ENCODE assay signal across 9 cellular contexts in the genomic region with DNA sequence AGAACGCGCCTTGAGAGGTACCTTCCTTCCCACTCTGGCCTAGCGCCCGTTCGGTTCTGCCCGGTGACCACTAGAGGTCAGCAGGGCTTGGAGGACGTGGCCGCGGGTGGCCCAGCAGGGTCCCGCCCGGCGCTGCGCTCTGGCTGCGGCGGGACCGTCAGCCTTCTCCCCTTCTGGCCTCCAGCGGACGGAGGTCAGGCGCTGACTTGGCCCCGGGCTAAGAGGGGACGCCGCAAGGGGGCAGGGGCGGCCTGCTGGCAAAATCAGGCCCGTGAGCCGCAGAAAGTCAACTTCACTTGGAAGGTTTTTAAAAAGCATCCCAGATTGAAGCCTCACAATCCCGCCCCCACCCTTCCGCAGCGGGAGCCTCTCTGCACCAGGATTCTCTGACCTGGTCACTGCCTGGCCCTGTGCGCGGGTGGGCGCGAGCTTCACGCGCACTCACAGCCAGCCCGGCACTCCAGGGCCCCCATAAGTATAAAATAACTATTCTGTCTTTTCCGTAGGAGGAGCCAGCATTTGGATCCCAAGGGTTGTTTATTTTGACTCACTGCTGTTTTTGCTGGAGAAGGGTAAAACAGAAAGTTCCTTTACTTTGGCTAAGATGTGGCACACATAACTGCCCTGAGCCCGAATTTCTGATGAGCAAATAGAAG. TPM values are rescaled to one million over a fixed set of nuclear protein-coding genes. Genes with fewer than 3 reads are reported as not detected.
A peak's percentile ranks its signal among the peaks of the same experiment; 100 is the strongest.
DNase-seq lines count a peak whose midpoint lies in the region; ATAC-seq, FAIRE-seq and TF ChIP-seq lines count a peak whose summit lies in the region.
"Had no signal": no experiment of that assay in that cellular context is flagged by ENCODE, and none has a peak within 500 bp of the region (broad histone marks: within the 10 kb centered on the region; RNA-seq: fewer than 3 reads in every experiment).

No MANE protein-coding gene starts in this region.

- no peak overlapping the region for H3K4me3 Mint-ChIP-seq in activated CD4-positive, alpha-beta memory T cell treated with anti-CD3 and anti-CD28 coated beads for 36 hours

- TF ChIP-seq POLR2A in GM12891 (IDR thresholded peaks at IDR 0.05; ENCODE audit: low read depth, low read length): no peak

- FAIRE-seq in GM12891 (lab: Jason Lieb, UNC): no peak
- FAIRE-seq: colon had no signal

- DNase-seq in GF-D8 (lab: John Stamatoyannopoulos, UW) (peak; percentile 49), NCI-H460 (ENCODE audit: extremely low read depth, low read depth) (peak; percentile 49), lung (ENCODE audit: low spot score) (peak; percentile 89), NCI-H1436 (lab: John Stamatoyannopoulos, UW) (no peak), GM12891 (ENCODE audit: insufficient read length, low spot score) (no peak)
- DNase-seq in activated CD4-positive, alpha-beta memory T cell treated with anti-CD3 and anti-CD28 coated beads for 36 hours: peak; percentile 69
- DNase-seq in effector CD8-positive, alpha-beta T cell (lab: John Stamatoyannopoulos, UW): peak; percentile 30
- peak; percentile 12 to 31 (median 28) for DNase-seq in stimulated activated CD4-positive, alpha-beta T cell treated with anti-CD3 and anti-CD28 coated beads, TNF-alpha, amount 100 ng/mL, for 1 hour (ENCODE audit: low read depth in 3 of 3, low spot score in 1 of 3)

- no peak overlapping the region for H3K27ac Mint-ChIP-seq in activated CD4-positive, alpha-beta memory T cell treated with anti-CD3 and anti-CD28 coated beads for 36 hours

- H3K27ac ChIP-seq in lung (ENCODE audit: low read depth in 1 of 2, low read length in 1 of 2): peak overlapping the region; percentile 21 to 74

- no peaks in the 10 kb centered on the region for H3K27me3 ChIP-seq in lung (ENCODE audit: control insufficient read depth, insufficient read depth)

- H3K4me1 ChIP-seq in lung (ENCODE audit: control insufficient read depth in 2 of 2, insufficient read depth in 2 of 2, low read length in 2 of 2): peaks cover 0 to 3% of the 10 kb centered on the region in 2 donors

- peaks cover 3% of the 10 kb centered on the region for H3K27me3 Mint-ChIP-seq in activated CD4-positive, alpha-beta memory T cell treated with anti-CD3 and anti-CD28 coated beads for 36 hours

- peak; percentile 95 for ATAC-seq in lung (ENCODE audit: insufficient read depth, low FRiP score)

- POLR2A ChIA-PET in activated CD4-positive, alpha-beta memory T cell treated with anti-CD3 and anti-CD28 coated beads for 36 hours (lab: Charles Lee): no interaction called here

- no peaks in the 10 kb centered on the region for H3K4me1 Mint-ChIP-seq in activated CD4-positive, alpha-beta memory T cell treated with anti-CD3 and anti-CD28 coated beads for 36 hours (ENCODE audit: low read depth)

- no peaks in the 10 kb centered on the region for H3K9me3 Mint-ChIP-seq in activated CD4-positive, alpha-beta memory T cell treated with anti-CD3 and anti-CD28 coated beads for 36 hours

- H3K9me3 ChIP-seq in lung (ENCODE audit: control insufficient read depth in 2 of 2, insufficient read depth in 1 of 2, low read length in 1 of 2): no peaks in the 10 kb centered on the region

- CTCF ChIA-PET in activated CD4-positive, alpha-beta memory T cell treated with anti-CD3 and anti-CD28 coated beads for 36 hours (lab: Charles Lee): interaction anchor here (0.7 to 5.6 kb wide), 13 partner anchors 8 to 224 kb away, joined by 3 to 95 read pairs (median 5); no protein-coding TSS in a partner anchor

- intact Hi-C loops in activated CD4-positive, alpha-beta memory T cell treated with anti-CD3 and anti-CD28 coated beads for 36 hours (cut with micrococcal nuclease): loop anchor here (1.0 kb wide), 1 partner anchor 225 kb away; no protein-coding TSS in a partner anchor

- H3K36me3 ChIP-seq in lung (ENCODE audit: control insufficient read depth in 2 of 2, insufficient read depth in 2 of 2, low read length in 2 of 2): no peaks in the 10 kb centered on the region

- no peak overlapping the region for H3K4me3 ChIP-seq in lung

- no peaks in the 10 kb centered on the region for H3K36me3 Mint-ChIP-seq in activated CD4-positive, alpha-beta memory T cell treated with anti-CD3 and anti-CD28 coated beads for 36 hours

- TF ChIP-seq CTCF in lung (IDR thresholded peaks at IDR 0.05; ENCODE audit: control extremely low read depth, extremely low read depth): peak; percentile 68

- WGBS in lung, 2 donors: 6 to 7% methylated on average over 36 to 37 of the region's 37 CpGs

TF ChIP-seq in GM12891, 5 proteins besides CTCF, POLR2A, EP300 and RAD21:
- no peak for TF ChIP-seq POLR2AphosphoS5 (IDR thresholded peaks at IDR 0.05; ENCODE audit: low read depth, low read length)
- TF ChIP-seq POU2F2 (IDR thresholded peaks at IDR 0.05; ENCODE audit: low read depth, low read length): no peak
- TF ChIP-seq TAF1 (IDR thresholded peaks at IDR 0.05; ENCODE audit: low read depth, low read length): no peak
- TF ChIP-seq PAX5 (IDR thresholded peaks at IDR 0.05; ENCODE audit: insufficient read depth, low read length, severe bottlenecking): no peak
- no peak for TF ChIP-seq SPI1 (IDR thresholded peaks at IDR 0.05; ENCODE audit: low read depth, low read length)

RNA-seq across cellular contexts. Expression of a gene that starts 23.2 kb away (rescaled TPM):
- total RNA-seq in NCI-H460 (2014; rRNA removed; shearing (Covaris generic)): not detected in 2 replicates
- polyA plus RNA-seq in NCI-H460 (2014; cell fraction: nucleus; rRNA removed): not detected in 2 replicates
- 1 to 10 TPM; 7.7 to 9.7 TPM for total RNA-seq in activated CD4-positive, alpha-beta memory T cell treated with anti-CD3 and anti-CD28 coated beads for 36 hours
- 100 to 1,000 TPM; 165 to 224 TPM for total RNA-seq in lung
- 10 to 100 TPM; 21.4 to 39.8 TPM for polyA plus RNA-seq in lung
- polyA plus RNA-seq in GM12891 (2012; ENCODE audit: low read depth, missing spikeins): not detected

Comparison
In these comparisons a context has a peak if more than half of its experiments do, and no peak if none do; other contexts are left out.
1. DNase-seq: peak in GF-D8 (single experiment), NCI-H460 (single experiment), activated CD4-positive, alpha-beta memory T cell treated with anti-CD3 and anti-CD28 coated beads for 36 hours (single experiment), effector CD8-positive, alpha-beta T cell (single experiment), lung (single experiment) and stimulated activated CD4-positive, alpha-beta T cell treated with anti-CD3 and anti-CD28 coated beads, TNF-alpha, amount 100 ng/mL, for 1 hour (3 of 3); none in NCI-H1436 (single experiment) and GM12891 (single experiment).
2. RNA of a gene that starts 23.2 kb away (total RNA-seq): 165 to 224 TPM in lung; 7.7 to 9.7 TPM in activated CD4-positive, alpha-beta memory T cell treated with anti-CD3 and anti-CD28 coated beads for 36 hours and not detected in NCI-H460; every median in the first group is over 10 times any median in the second.